7 cellular contexts compared by ENCODE assay signal in the genomic region with DNA sequence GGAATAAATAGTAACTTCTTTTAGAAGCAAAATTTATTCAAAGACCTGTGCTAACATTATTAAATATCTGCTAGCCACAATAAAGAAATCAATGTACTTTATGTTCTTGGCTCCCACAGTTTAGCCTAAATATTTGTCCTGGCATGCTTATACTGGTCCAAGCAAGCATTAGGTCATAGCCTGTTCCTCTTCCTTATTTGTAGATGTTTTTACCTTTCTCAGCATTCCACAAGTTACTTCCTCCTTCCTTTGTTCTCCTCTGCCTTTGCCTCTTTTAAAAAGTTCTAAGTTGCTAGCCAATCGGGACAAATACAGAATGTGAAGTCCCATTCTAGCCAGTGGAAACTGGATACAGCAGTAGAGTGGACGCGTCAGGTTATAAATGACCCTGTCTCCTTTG.
DNase-seq lines count a peak whose midpoint lies in the region; TF ChIP-seq lines count a peak whose summit lies in the region.
"Not testable (repeated sequence)": the region's sequence is repeated elsewhere in the genome, so short reads cannot be mapped to it uniquely, and the experiment has no call there.

No MANE protein-coding gene starts in this region.

- TF ChIP-seq POLR2A in prostate gland (IDR thresholded peaks at IDR 0.05) = not testable (repeated sequence)

- TF ChIP-seq CTCF in LNCaP clone FGC (IDR thresholded peaks at IDR 0.05; ENCODE audit: control insufficient read depth, extremely low read depth, insufficient read depth); VCaP (conservative IDR thresholded peaks at IDR 0.05); mammary epithelial cell (conservative IDR thresholded peaks at IDR 0.05 in 1 of 2, IDR thresholded peaks at IDR 0.05 in 1 of 2; ENCODE audit: extremely low read depth in 1 of 2, insufficient read depth in 1 of 2, low read depth in 1 of 2, low read length in 2 of 2); mesothelial cell of epicardium (IDR thresholded peaks at IDR 0.05; ENCODE audit: unreplicated experiment); prostate gland (IDR thresholded peaks at IDR 0.05): not testable (repeated sequence)

- H3K4me2 ChIP-seq in mammary epithelial cell (ENCODE audit: insufficient read depth, low read depth, low read length) = not testable (repeated sequence)

- dilution Hi-C loops in mammary epithelial cell (cut with HindIII; ENCODE audit: low sequenced_read_pairs) = not testable (repeated sequence)

- peaks cover 18% of the 10 kb centered on the region for H3K4me1 Mint-ChIP-seq in dendritic cell treated with granulocyte-macrophage colony-stimulating factor and Interleukin-4, amounts not matched to agents 40 ng/mL and 50 ng/mL, for 4 days (ENCODE audit: low read depth)
- H3K4me1 Mint-ChIP-seq in mesothelial cell of epicardium = peaks cover 30% of the 10 kb centered on the region

- peak overlapping the region; percentile 87 for H3K27ac ChIP-seq in VCaP
- not testable (repeated sequence) for H3K27ac ChIP-seq in mammary epithelial cell (ENCODE audit: insufficient read depth, low read depth, low read length)
- peak overlapping the region; percentile 44 for H3K27ac ChIP-seq in epithelial cell of prostate
- H3K27ac ChIP-seq in prostate gland = peak overlapping the region; percentile 82 to 86

- DNase-seq in LNCaP clone FGC (ENCODE audit: low read depth) = peak; percentile 90
- not testable (repeated sequence) for DNase-seq in mammary epithelial cell; epithelial cell of prostate (ENCODE audit: low read depth, low spot score); mesothelial cell of epicardium (ENCODE audit: low spot score in 2 of 2, unreplicated experiment in 2 of 2)
- DNase-seq in prostate gland (ENCODE audit: low spot score) = peak; percentile 62

- not testable (repeated sequence) for H4K20me1 ChIP-seq in mammary epithelial cell (ENCODE audit: insufficient read depth, low read length)

- not testable (repeated sequence) for H3K79me2 ChIP-seq in mammary epithelial cell (ENCODE audit: insufficient read depth, low read length)

- intact Hi-C loops in mammary epithelial cell (cut with micrococcal nuclease); dendritic cell treated with granulocyte-macrophage colony-stimulating factor and Interleukin-4, amounts not matched to agents 40 ng/mL and 50 ng/mL, for 4 days (cut with micrococcal nuclease); prostate gland (cut with DNase I): not testable (repeated sequence)

- BruUV-seq in mammary epithelial cell (replicated peaks; lab: Mats Ljungman, UMichigan) = not testable (repeated sequence)

- H3K36me3 Mint-ChIP-seq in dendritic cell treated with granulocyte-macrophage colony-stimulating factor and Interleukin-4, amounts not matched to agents 40 ng/mL and 50 ng/mL, for 4 days (ENCODE audit: low read depth); mesothelial cell of epicardium: not testable (repeated sequence)

- H3K4me3 ChIP-seq in LNCaP clone FGC (ENCODE audit: low read depth, low read length); mammary epithelial cell (replicated peaks in 1 of 3; ENCODE audit: insufficient read depth in 1 of 3, low read depth in 2 of 3, low read length in 3 of 3); prostate gland: not testable (repeated sequence)

- not testable (repeated sequence) for H3K9me3 Mint-ChIP-seq in dendritic cell treated with granulocyte-macrophage colony-stimulating factor and Interleukin-4, amounts not matched to agents 40 ng/mL and 50 ng/mL, for 4 days
- H3K9me3 Mint-ChIP-seq in mesothelial cell of epicardium = peaks cover 20% of the 10 kb centered on the region

- H3K27ac Mint-ChIP-seq in dendritic cell treated with granulocyte-macrophage colony-stimulating factor and Interleukin-4, amounts not matched to agents 40 ng/mL and 50 ng/mL, for 4 days = peak overlapping the region; percentile 72
- H3K27ac Mint-ChIP-seq in mesothelial cell of epicardium = peak overlapping the region; percentile 25

- not testable (repeated sequence) for H3K4me1 ChIP-seq in mammary epithelial cell (ENCODE audit: insufficient read depth, low read length)
- H3K4me1 ChIP-seq in prostate gland (replicated peaks) = peaks cover 22% of the 10 kb centered on the region

- H3K27me3 ChIP-seq in mammary epithelial cell (ENCODE audit: insufficient read depth, low read length); prostate gland (replicated peaks; ENCODE audit: insufficient read depth): not testable (repeated sequence)

- WGBS in mammary epithelial cell (ENCODE audit: low coverage, missing lambda C conversion rate) = 62% methylated on average over 3 of the region's 3 CpGs
- WGBS in prostate gland = 42% methylated on average over 3 of the region's 3 CpGs

- not testable (repeated sequence) for H3K9me3 ChIP-seq in mammary epithelial cell (replicated peaks; ENCODE audit: insufficient read depth, low read length); prostate gland

- H3K9ac ChIP-seq in mammary epithelial cell (ENCODE audit: insufficient read depth, low read length) = not testable (repeated sequence)

- not testable (repeated sequence) for H3K27me3 Mint-ChIP-seq in dendritic cell treated with granulocyte-macrophage colony-stimulating factor and Interleukin-4, amounts not matched to agents 40 ng/mL and 50 ng/mL, for 4 days; mesothelial cell of epicardium (ENCODE audit: low read depth)

- H3K4me3 Mint-ChIP-seq in dendritic cell treated with granulocyte-macrophage colony-stimulating factor and Interleukin-4, amounts not matched to agents 40 ng/mL and 50 ng/mL, for 4 days; mesothelial cell of epicardium: not testable (repeated sequence)

- CTCF ChIA-PET in mammary epithelial cell (lab: Charles Lee; ENCODE audit: low non-redundant PET) = not testable (repeated sequence)

- H3K36me3 ChIP-seq in mammary epithelial cell (ENCODE audit: insufficient read depth, low read length); prostate gland: not testable (repeated sequence)

- H2AFZ ChIP-seq in mammary epithelial cell (ENCODE audit: low read depth, low read length) = peak overlapping the region; percentile 69

- in situ Hi-C loops in mammary epithelial cell (cut with MboI; ENCODE audit: low sequenced_read_pairs in 2 of 2) = not testable (repeated sequence)
